ENCODE assay signal across 9 cellular contexts in the genomic region with DNA sequence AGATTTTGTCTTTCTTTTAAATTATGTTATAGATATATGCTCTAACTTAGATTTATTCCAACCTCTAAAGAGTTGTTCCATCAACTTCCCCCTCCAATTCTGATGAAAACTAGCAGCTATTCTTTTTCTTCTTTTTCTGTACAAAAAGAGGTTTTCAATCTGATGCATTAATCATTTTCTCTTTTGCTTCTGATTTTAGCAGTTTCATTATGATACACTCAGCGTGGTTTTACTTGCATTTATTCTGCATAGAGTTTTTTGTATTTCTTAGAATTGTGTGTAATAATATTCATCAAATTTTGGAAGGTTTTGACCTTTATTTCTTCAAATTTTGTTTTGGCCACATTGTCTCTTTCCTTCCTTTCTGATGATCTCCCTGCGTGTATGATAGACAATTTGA.
"Had no signal": no experiment of that assay in that cellular context is flagged by ENCODE, and none has a peak within 500 bp of the region (broad histone marks: within the 10 kb centered on the region; RNA-seq: fewer than 3 reads in every experiment).

No MANE protein-coding gene starts in this region.

- H3K36me3 Mint-ChIP-seq: IgD-negative memory B cell had no signal

- H3K4me3 Mint-ChIP-seq: GM23338, H9, IgD-negative memory B cell had no signal

- H3K4me1 Mint-ChIP-seq: GM23338, IgD-negative memory B cell had no signal

- H3K9me3 Mint-ChIP-seq: GM23338, H9 had no signal

- H3K27ac ChIP-seq: HL-60, KMS-11 had no signal

- H3K9ac ChIP-seq: KMS-11 had no signal

- H2AFZ ChIP-seq: GM23338 had no signal

- DNase-seq: H9, HCEC 1CT, Karpas-422, KBM-7 had no signal

- H3K27ac Mint-ChIP-seq: GM23338, H9, IgD-negative memory B cell had no signal

- H3K4me3 ChIP-seq: GM23338 had no signal

- ATAC-seq: GM23338, HepG2 had no signal

- H3K4me2 ChIP-seq: GM23338, KMS-11 had no signal

- H3K27me3 Mint-ChIP-seq: IgD-negative memory B cell had no signal
